16 cellular contexts compared by ENCODE assay signal in the genomic region with DNA sequence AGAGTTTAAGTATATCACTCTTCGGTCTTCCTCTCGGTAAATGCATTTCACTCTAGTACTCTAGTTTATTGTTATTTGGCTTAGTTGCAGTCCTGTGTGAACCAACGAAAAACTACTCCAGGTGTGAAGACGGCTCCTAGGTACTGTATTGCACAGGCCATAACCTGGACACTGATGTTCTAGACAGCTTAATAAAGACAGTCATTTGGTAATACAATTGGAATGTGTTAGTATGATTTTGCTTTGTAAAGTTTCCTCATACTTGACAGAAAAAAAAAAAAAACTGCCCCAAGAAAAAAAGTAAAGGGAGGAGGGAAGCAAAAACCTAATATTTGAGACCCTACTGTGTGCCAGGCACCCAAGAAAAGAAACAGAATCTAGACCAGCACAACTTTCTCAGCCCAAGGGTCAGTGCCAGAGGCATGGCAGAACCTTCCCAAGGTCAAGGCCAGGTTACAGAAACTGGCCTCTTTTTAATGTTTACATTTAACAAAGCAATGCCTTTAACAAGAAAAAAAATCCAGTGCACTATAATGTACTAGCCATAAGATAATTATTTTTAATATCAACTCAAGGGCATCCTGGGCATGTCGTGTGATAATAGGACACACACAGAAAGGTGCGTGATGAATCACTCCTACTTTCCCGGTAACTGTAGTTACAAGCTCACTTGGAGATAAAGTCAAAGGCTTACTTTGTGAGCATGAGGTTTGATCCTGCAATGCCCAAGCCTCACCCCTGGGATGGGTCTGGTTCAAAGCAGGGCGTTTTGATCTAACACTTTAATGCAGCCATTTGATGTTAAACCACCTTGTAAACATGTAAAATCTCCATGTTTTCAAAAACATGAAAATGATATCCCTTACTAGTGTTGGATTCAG.
"Had no signal": no experiment of that assay in that cellular context is flagged by ENCODE, and none has a peak within 500 bp of the region (broad histone marks: within the 10 kb centered on the region; RNA-seq: fewer than 3 reads in every experiment).

No MANE protein-coding gene starts in this region.

- H3K27ac Mint-ChIP-seq: nephron progenitor cell; stimulated activated naive CD8-positive, alpha-beta T cell treated with anti-CD3 and anti-CD28 coated beads, Interleukin-15, Interleukin-2, amounts not matched to agents 100 ng/mL and 50 ng/mL, for 24 hours; T-helper 2 cell treated with Interferon-gamma antibody and Interleukin-4, amounts not matched to agents 5 μg/mL and 100 μg/mL, for 36 hours had no signal

- H3K9me3 ChIP-seq: body of pancreas, esophagus squamous epithelium, heart left ventricle, thoracic aorta, uterus had no signal

- DNase-seq: activated naive CD4-positive, alpha-beta T cell treated with anti-CD3 and anti-CD28 coated beads, Interleukin-2, amount 50 U/mL, for 16 hours; amniotic stem cell; body of pancreas; cerebellar nuclear complex; dermis blood vessel endothelial cell; esophagus squamous epithelium; foreskin melanocyte; heart left ventricle; mammary epithelial cell; nephron progenitor cell; stimulated activated CD4-positive, alpha-beta T cell treated with anti-CD3 and anti-CD28 coated beads, Interleukin-4, amount 100 ng/mL, for 1 hour; stimulated activated CD8-positive, alpha-beta memory T cell treated with anti-CD3 and anti-CD28 coated beads, Interleukin-4, amount 100 ng/mL, for 48 hours; uterus had no signal

- H3K4me1 ChIP-seq: esophagus squamous epithelium, uterus had no signal

- H3K27me3 ChIP-seq: body of pancreas, esophagus squamous epithelium, heart left ventricle, uterus had no signal

- H3K36me3 ChIP-seq: esophagus squamous epithelium, heart left ventricle, thoracic aorta, uterus had no signal

- H3K4me3 Mint-ChIP-seq: nephron progenitor cell; stimulated activated naive CD8-positive, alpha-beta T cell treated with anti-CD3 and anti-CD28 coated beads, Interleukin-15, Interleukin-2, amounts not matched to agents 100 ng/mL and 50 ng/mL, for 24 hours; T-helper 2 cell treated with Interferon-gamma antibody and Interleukin-4, amounts not matched to agents 5 μg/mL and 100 μg/mL, for 36 hours had no signal

- H3K9me3 Mint-ChIP-seq: nephron progenitor cell; stimulated activated naive CD8-positive, alpha-beta T cell treated with anti-CD3 and anti-CD28 coated beads, Interleukin-15, Interleukin-2, amounts not matched to agents 100 ng/mL and 50 ng/mL, for 24 hours; T-helper 2 cell treated with Interferon-gamma antibody and Interleukin-4, amounts not matched to agents 5 μg/mL and 100 μg/mL, for 36 hours had no signal

- H3K4me3 ChIP-seq: body of pancreas, esophagus squamous epithelium, heart left ventricle, thoracic aorta, uterus had no signal

- ATAC-seq: body of pancreas, heart left ventricle had no signal

- H3K27ac ChIP-seq: body of pancreas, esophagus squamous epithelium, heart left ventricle, thoracic aorta, uterus had no signal

- H3K27me3 Mint-ChIP-seq: stimulated activated naive CD8-positive, alpha-beta T cell treated with anti-CD3 and anti-CD28 coated beads, Interleukin-15, Interleukin-2, amounts not matched to agents 100 ng/mL and 50 ng/mL, for 24 hours had no signal

- H3K4me1 Mint-ChIP-seq: nephron progenitor cell had no signal
